In the genomic region with DNA sequence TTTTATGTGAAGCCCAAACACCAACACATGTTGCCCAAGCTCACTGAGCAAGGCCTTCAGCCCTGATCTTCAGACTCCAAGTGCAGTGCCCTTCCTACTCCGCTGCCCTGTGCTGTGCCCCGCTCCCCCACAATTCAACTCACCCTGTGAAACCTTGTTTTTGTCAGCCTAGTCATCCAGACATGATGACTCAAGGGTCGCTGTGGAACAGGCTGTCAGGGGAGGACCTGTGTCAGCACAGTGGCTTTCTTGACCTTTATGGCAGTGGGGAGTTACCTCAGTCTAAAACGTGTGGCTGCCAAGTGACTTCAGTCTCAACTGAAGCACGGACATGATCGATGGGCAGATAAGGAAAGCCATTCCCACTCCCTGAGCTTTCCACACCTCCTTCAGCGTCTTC, we compare ENCODE assay signal across 15 cellular contexts. TPM values are rescaled to one million over a fixed set of nuclear protein-coding genes. Genes with fewer than 3 reads are reported as not detected.
DNase-seq lines count a peak whose midpoint lies in the region; ATAC-seq and TF ChIP-seq lines count a peak whose summit lies in the region.
"Had no signal": no experiment of that assay in that cellular context is flagged by ENCODE, and none has a peak within 500 bp of the region (broad histone marks: within the 10 kb centered on the region; RNA-seq: fewer than 3 reads in every experiment).

No MANE protein-coding gene starts in this region.

- WGBS in adrenal gland, 4 donors = 36 to 44% (median 41%) methylated on average over 4 to 7 of the region's 7 CpGs
- WGBS in body of pancreas, 2 donors = 36 to 41% methylated on average over 7 of the region's 7 CpGs

- H3K27ac Mint-ChIP-seq in activated CD4-positive, alpha-beta T cell treated with anti-CD3 and anti-CD28 coated beads, Interleukin-2, amount 10 ng/mL, durations not matched to agents 24 days and 14 days = peak overlapping the region; percentile 90

- H3K4me3 ChIP-seq in adrenal gland = no peak overlapping the region
- H3K4me3 ChIP-seq in body of pancreas = no peak overlapping the region
- H3K4me3 ChIP-seq: sigmoid colon, SJCRH30 had no signal

- H3K4me1 Mint-ChIP-seq in activated CD4-positive, alpha-beta T cell treated with anti-CD3 and anti-CD28 coated beads, Interleukin-2, amount 10 ng/mL, durations not matched to agents 24 days and 14 days = peaks cover 69% of the 10 kb centered on the region

- peak; percentile 39 for DNase-seq in HT1080 (ENCODE audit: low read depth)
- peak; percentile 76 for DNase-seq in activated CD4-positive, alpha-beta T cell treated with anti-CD3 and anti-CD28 coated beads, Interleukin-2, amount 10 ng/mL, durations not matched to agents 24 days and 14 days
- peak in 4 of 7 donors; percentile 44 to 65 (median 55) for DNase-seq in adrenal gland
- DNase-seq in stimulated activated CD4-positive, alpha-beta T cell treated with anti-CD3 and anti-CD28 coated beads, Interleukin-4, amount 100 ng/mL, for 24 hours = peak; percentile 85
- no peak for DNase-seq in NCI-H446 (lab: John Stamatoyannopoulos, UW)
- no peak for DNase-seq in NCI-H526 treated with DMSO at 0.1 percent for 48 hours (lab: John Stamatoyannopoulos, UW)
- no peak for DNase-seq in body of pancreas
- DNase-seq: brain microvascular endothelial cell; kidney; naive thymus-derived CD8-positive, alpha-beta T cell; NCI-H510A; sigmoid colon; SJCRH30 had no signal

- H3K36me3 ChIP-seq in adrenal gland (replicated peaks in 1 of 2) (no peaks in the 10 kb centered on the region), body of pancreas (replicated peaks in 1 of 2; ENCODE audit: insufficient read depth in 1 of 2, low read depth in 2 of 2) (no peaks in the 10 kb centered on the region)
- H3K36me3 ChIP-seq: brain microvascular endothelial cell, sigmoid colon, SJCRH30 had no signal

- ATAC-seq in HG03108 (IDR thresholded peaks at IDR 0.05; ENCODE audit: unreplicated experiment) (no peak), body of pancreas (no peak)

- intact Hi-C loops in activated CD4-positive, alpha-beta T cell treated with anti-CD3 and anti-CD28 coated beads, Interleukin-2, amount 10 ng/mL, durations not matched to agents 24 days and 14 days (cut with micrococcal nuclease) = loop anchor here (1.0 to 5.0 kb wide), 3 partner anchors 20 to 435 kb away; partner anchors contain the start of genes JDP2 and NEK9
- intact Hi-C loops in adrenal gland (cut with DNase I) (no loop called here), body of pancreas (cut with DNase I) (no loop called here)

- peaks cover 2% of the 10 kb centered on the region for H3K36me3 Mint-ChIP-seq in activated CD4-positive, alpha-beta T cell treated with anti-CD3 and anti-CD28 coated beads, Interleukin-2, amount 10 ng/mL, durations not matched to agents 24 days and 14 days (ENCODE audit: low read depth)

- H3K27ac ChIP-seq in adrenal gland (no peak overlapping the region), body of pancreas (no peak overlapping the region)
- H3K27ac ChIP-seq: brain microvascular endothelial cell, C4-2B, sigmoid colon, SJCRH30 had no signal

- H3K27me3 Mint-ChIP-seq in activated CD4-positive, alpha-beta T cell treated with anti-CD3 and anti-CD28 coated beads, Interleukin-2, amount 10 ng/mL, durations not matched to agents 24 days and 14 days = no peaks in the 10 kb centered on the region

- H3K4me1 ChIP-seq in adrenal gland (replicated peaks in 1 of 2) = peaks cover 0 to 13% of the 10 kb centered on the region in 2 donors
- H3K4me1 ChIP-seq in body of pancreas = peaks cover 10% of the 10 kb centered on the region
- H3K4me1 ChIP-seq: SJCRH30 had no signal

- no peaks in the 10 kb centered on the region for H3K27me3 ChIP-seq in adrenal gland
- no peaks in the 10 kb centered on the region for H3K27me3 ChIP-seq in body of pancreas
- H3K27me3 ChIP-seq: brain microvascular endothelial cell, sigmoid colon, SJCRH30 had no signal

- peak overlapping the region; percentile 62 for H3K4me3 Mint-ChIP-seq in activated CD4-positive, alpha-beta T cell treated with anti-CD3 and anti-CD28 coated beads, Interleukin-2, amount 10 ng/mL, durations not matched to agents 24 days and 14 days

- TF ChIP-seq CTCF in adrenal gland (IDR thresholded peaks at IDR 0.05) = no peak
- TF ChIP-seq CTCF in body of pancreas (IDR thresholded peaks at IDR 0.05) = no peak

- TF ChIP-seq POLR2A in adrenal gland (IDR thresholded peaks at IDR 0.05) (no peak), body of pancreas (IDR thresholded peaks at IDR 0.05) (no peak)

- H3K9me3 ChIP-seq in adrenal gland (replicated peaks in 1 of 3) (no peaks in the 10 kb centered on the region), body of pancreas (no peaks in the 10 kb centered on the region)
- H3K9me3 ChIP-seq: sigmoid colon, SJCRH30 had no signal

- no peaks in the 10 kb centered on the region for H3K9me3 Mint-ChIP-seq in activated CD4-positive, alpha-beta T cell treated with anti-CD3 and anti-CD28 coated beads, Interleukin-2, amount 10 ng/mL, durations not matched to agents 24 days and 14 days

RNA-seq across cellular contexts. Expression of gene FLVCR2, which starts 16.4 kb away (rescaled TPM):
- 0.67 and 0.85 TPM in 2 replicates for total RNA-seq in HT1080 (2014; rRNA removed; shearing (Covaris generic))
- 0.12 and 0.49 TPM in 2 replicates for polyA plus RNA-seq in HT1080 (2015; cell fraction: cytosol; rRNA removed)
- 0.54 and 0.67 TPM in 2 replicates for polyA plus RNA-seq in HT1080 (2015; cell fraction: nucleus; rRNA removed)
- total RNA-seq in activated CD4-positive, alpha-beta T cell treated with anti-CD3 and anti-CD28 coated beads, Interleukin-2, amount 10 ng/mL, durations not matched to agents 24 days and 14 days = 3.6 and 5.4 TPM in 2 replicates
- total RNA-seq in adrenal gland (100 to 1,000 TPM in 1 of 8 donors, 10 to 100 TPM in 7; 18.0 to 428 (median 26.2) TPM), body of pancreas (1 to 10 TPM in 1 of 2 donors, under 1 TPM in 1; under 0.01 to 1.3 TPM)
- 10 to 100 TPM in 2 of 3 donors, 1 to 10 TPM in 1; 8.8 to 29.9 (median 13.0) TPM for polyA plus RNA-seq in adrenal gland

RNA-seq across cellular contexts. Expression of gene BATF, which starts 39.8 kb away (rescaled TPM):
- not detected in 2 replicates for total RNA-seq in HT1080 (2014; rRNA removed; shearing (Covaris generic))
- not detected in 2 replicates for polyA plus RNA-seq in HT1080 (2015; cell fraction: cytosol; rRNA removed)
- not detected in 2 replicates for polyA plus RNA-seq in HT1080 (2015; cell fraction: nucleus; rRNA removed)
- 175 and 178 TPM in 2 replicates for total RNA-seq in activated CD4-positive, alpha-beta T cell treated with anti-CD3 and anti-CD28 coated beads, Interleukin-2, amount 10 ng/mL, durations not matched to agents 24 days and 14 days
- total RNA-seq in adrenal gland (1 to 10 TPM in 6 of 8 donors, under 1 TPM in 2; 0.95 to 4.7 (median 2.8) TPM), body of pancreas (not detected)
- 10 to 100 TPM in 1 of 3 donors, 1 to 10 TPM in 1, under 1 TPM in 1; 0.64 to 11.4 (median 7.2) TPM for polyA plus RNA-seq in adrenal gland
- total RNA-seq: SJCRH30 had no signal

Comparison
In these comparisons a context has a peak if more than half of its experiments do, and no peak if none do; other contexts are left out.
1. DNase-seq: peak in HT1080 (single experiment), activated CD4-positive, alpha-beta T cell treated with anti-CD3 and anti-CD28 coated beads, Interleukin-2, amount 10 ng/mL, durations not matched to agents 24 days and 14 days (single experiment), adrenal gland (4 of 7) and stimulated activated CD4-positive, alpha-beta T cell treated with anti-CD3 and anti-CD28 coated beads, Interleukin-4, amount 100 ng/mL, for 24 hours (single experiment); none in NCI-H446 (0 of 2), NCI-H526 treated with DMSO at 0.1 percent for 48 hours (single experiment) and body of pancreas (0 of 4).
2. RNA of gene BATF, which starts 39.8 kb away (total RNA-seq): 175 to 178 TPM in activated CD4-positive, alpha-beta T cell treated with anti-CD3 and anti-CD28 coated beads, Interleukin-2, amount 10 ng/mL, durations not matched to agents 24 days and 14 days; 0.95 to 4.7 TPM in adrenal gland, not detected in body of pancreas and not detected in HT1080; every median in the first group is over 10 times any median in the second.